ENCODE assay signal across 10 cellular contexts in genomic region chr6:139060332-139060731, GRCh38. TPM values are rescaled to one million over a fixed set of nuclear protein-coding genes. Genes with fewer than 3 reads are reported as not detected.
DNase-seq lines count a peak whose midpoint lies in the region.
"Had no signal": no experiment of that assay in that cellular context is flagged by ENCODE, and none has a peak within 500 bp of the region (broad histone marks: within the 10 kb centered on the region; RNA-seq: fewer than 3 reads in every experiment).

No MANE protein-coding gene starts in this region.

- no peak overlapping the region for H2AFZ ChIP-seq in mesenchymal stem cell (ENCODE audit: low read depth, low read length)

- no peaks in the 10 kb centered on the region for H3K36me3 ChIP-seq in adipocyte (ENCODE audit: control insufficient read depth, insufficient read depth, low read length, severe bottlenecking)
- no peaks in the 10 kb centered on the region for H3K36me3 ChIP-seq in mesenchymal stem cell (ENCODE audit: control insufficient read depth in 1 of 2, insufficient read depth in 2 of 2, low read depth in 1 of 2, low read length in 2 of 2)
- H3K36me3 ChIP-seq: stomach had no signal

- H2AK5ac ChIP-seq in mesenchymal stem cell (ENCODE audit: low read length, severe bottlenecking), result no peak overlapping the region

- H3K27ac ChIP-seq in mesenchymal stem cell (ENCODE audit: low read length, poor library complexity, severe bottlenecking), result no peak overlapping the region
- H3K27ac ChIP-seq: stomach had no signal

- no peak overlapping the region for H3K4me3 ChIP-seq in adipocyte (ENCODE audit: low read length)
- H3K4me3 ChIP-seq in mesenchymal stem cell (ENCODE audit: insufficient read depth in 1 of 2, low read depth in 1 of 2, low read length in 2 of 2), result peak overlapping the region in 1 of 2 experiments; percentile 9
- H3K4me3 ChIP-seq: stomach had no signal

- H3K4me1 ChIP-seq in adipocyte (ENCODE audit: control insufficient read depth, insufficient read depth, low read length) (peaks cover 7% of the 10 kb centered on the region), mesenchymal stem cell (ENCODE audit: control insufficient read depth, insufficient read depth, low read depth, low read length) (no peaks in the 10 kb centered on the region)
- H3K4me1 ChIP-seq: stomach had no signal

- no peak overlapping the region for H2BK5ac ChIP-seq in mesenchymal stem cell (ENCODE audit: low read depth, low read length, poor library complexity, severe bottlenecking)

- H3K79me1 ChIP-seq in mesenchymal stem cell (replicated peaks; ENCODE audit: low read length, poor library complexity, severe bottlenecking), result no peaks in the 10 kb centered on the region

- H3K4me2 ChIP-seq in mesenchymal stem cell (ENCODE audit: low read length, poor library complexity, severe bottlenecking), result no peak overlapping the region

- H3K4ac ChIP-seq in mesenchymal stem cell (ENCODE audit: low read depth in 1 of 2, low read length in 2 of 2), result no peak overlapping the region

- no peak overlapping the region for H2BK15ac ChIP-seq in mesenchymal stem cell (ENCODE audit: low read depth, poor library complexity, severe bottlenecking)

- H3K9me3 ChIP-seq in adipocyte (ENCODE audit: control insufficient read depth, low read length) (no peaks in the 10 kb centered on the region), mesenchymal stem cell (ENCODE audit: control insufficient read depth, low read length) (no peaks in the 10 kb centered on the region)
- H3K9me3 ChIP-seq: stomach had no signal

- H2BK120ac ChIP-seq in mesenchymal stem cell (ENCODE audit: low read depth, low read length), result no peak overlapping the region

- no peaks in the 10 kb centered on the region for H3K27me3 ChIP-seq in adipocyte (replicated peaks; ENCODE audit: control insufficient read depth, insufficient read depth, low read length)
- no peaks in the 10 kb centered on the region for H3K27me3 ChIP-seq in mesenchymal stem cell (ENCODE audit: control insufficient read depth in 1 of 2, insufficient read depth in 1 of 2, low read length in 2 of 2)
- H3K27me3 ChIP-seq: stomach had no signal

- H3K14ac ChIP-seq in mesenchymal stem cell (ENCODE audit: low read length in 2 of 2), result no peak overlapping the region

- H3K18ac ChIP-seq in mesenchymal stem cell (ENCODE audit: low read depth in 1 of 2, low read length in 2 of 2), result no peak overlapping the region

- no peak overlapping the region for H2BK12ac ChIP-seq in mesenchymal stem cell (ENCODE audit: low read length in 2 of 2)

- H3K9ac ChIP-seq in adipocyte (ENCODE audit: low read length) (no peak overlapping the region), mesenchymal stem cell (ENCODE audit: low read length) (no peak overlapping the region)

- H4K91ac ChIP-seq in mesenchymal stem cell (ENCODE audit: low read length), result no peak overlapping the region

- intact Hi-C loops in posterior cingulate gyrus (cut with DNase I) (no loop called here), posterior vena cava (cut with DNase I) (no loop called here)

- no peak overlapping the region for H4K8ac ChIP-seq in mesenchymal stem cell (ENCODE audit: low read length)

- DNase-seq in Daoy (ENCODE audit: low read depth), result peak; percentile 52
- peak; percentile 59 for DNase-seq in HT1080 (ENCODE audit: low read depth)
- peak; percentile 89 for DNase-seq in adipocyte (ENCODE audit: low read depth)
- DNase-seq in mesenchymal stem cell, result peak; percentile 70
- no peak for DNase-seq in posterior cingulate gyrus
- no peak for DNase-seq in OCI-M1 (lab: John Stamatoyannopoulos, UW)
- no peak for DNase-seq in posterior vena cava (ENCODE audit: low spot score)
- DNase-seq: left cardiac atrium, NCI-H345, stomach had no signal

- H3K23ac ChIP-seq in mesenchymal stem cell (ENCODE audit: low read length in 2 of 2), result no peak overlapping the region

RNA-seq across cellular contexts. Expression of gene ABRACL, which starts 31.8 kb away (rescaled TPM):
- total RNA-seq in Daoy (2014; rRNA removed; shearing (Covaris generic)), result 83.1 and 85.8 TPM in 2 replicates
- total RNA-seq in HT1080 (2014; rRNA removed; shearing (Covaris generic)), result 64.3 and 67.0 TPM in 2 replicates
- polyA plus RNA-seq in HT1080 (2015; cell fraction: cytosol; rRNA removed), result 51.8 and 55.6 TPM in 2 replicates
- 20.8 and 26.5 TPM in 2 replicates for polyA plus RNA-seq in HT1080 (2015; cell fraction: nucleus; rRNA removed)
- polyA plus RNA-seq in mesenchymal stem cell (2013, experiment 1 of 2), result 102 TPM
- polyA plus RNA-seq in mesenchymal stem cell (2013, experiment 2 of 2), result 105 TPM
- total RNA-seq in posterior vena cava, result 10 to 100 TPM; 15.0 to 16.2 TPM

Comparison
In these comparisons a context has a peak if more than half of its experiments do, and no peak if none do; other contexts are left out.
1. DNase-seq: peak in Daoy (single experiment), HT1080 (single experiment), adipocyte (single experiment) and mesenchymal stem cell (single experiment); none in posterior cingulate gyrus (0 of 10), OCI-M1 (single experiment) and posterior vena cava (single experiment).